In the genomic region with DNA sequence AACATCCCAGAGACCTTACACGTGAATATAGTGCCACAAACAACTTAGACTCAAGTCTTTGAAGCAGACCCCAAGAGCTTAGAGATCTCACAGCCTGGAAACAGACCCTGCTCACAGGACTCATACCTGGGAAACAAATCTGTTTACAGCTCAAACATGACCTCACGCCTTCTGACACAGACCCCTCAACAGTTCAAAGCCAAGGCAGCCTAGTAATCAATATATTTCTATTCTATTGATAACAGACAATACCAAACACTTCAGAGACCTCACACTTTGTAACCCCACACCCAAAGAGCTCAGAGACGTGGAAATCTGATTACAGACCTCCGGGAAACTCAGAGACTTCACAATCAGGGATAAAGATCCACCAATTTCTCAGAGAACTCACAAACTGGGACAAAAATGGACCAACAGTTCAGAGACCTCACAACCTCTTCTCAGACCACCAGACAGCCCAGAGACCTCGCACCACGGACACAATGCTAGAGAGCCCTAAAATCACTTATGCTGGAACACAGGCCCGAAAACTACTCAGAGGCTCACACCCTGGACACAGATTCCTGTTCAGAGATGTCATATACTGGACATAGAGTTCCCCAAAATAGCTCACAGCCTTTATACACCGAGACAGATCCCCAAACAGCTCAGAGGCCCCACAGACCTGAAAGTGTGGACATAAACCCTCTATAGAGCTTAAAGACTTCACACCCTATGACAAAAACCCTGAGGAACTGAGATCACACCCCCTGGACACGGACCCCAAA, we compare ENCODE assay signal across 1 cellular context.
TF ChIP-seq lines count a peak whose summit lies in the region.

No MANE protein-coding gene starts in this region.

TF ChIP-seq in SK-N-SH treated with all-trans-retinoic acid at 6 μM for 48 hours, 23 proteins besides CTCF, POLR2A, EP300 and RAD21:
- TF ChIP-seq PATZ1 (CRISPR knock-in tag; IDR thresholded peaks at IDR 0.05; ENCODE audit: borderline replicate concordance) (no peak), TSHZ2 (CRISPR knock-in tag; IDR thresholded peaks at IDR 0.05) (no peak), BACH2 (CRISPR knock-in tag; IDR thresholded peaks at IDR 0.05; ENCODE audit: borderline replicate concordance) (no peak), ZFP3 (CRISPR knock-in tag; IDR thresholded peaks at IDR 0.05) (no peak), ZNF70 (CRISPR knock-in tag; IDR thresholded peaks at IDR 0.05) (no peak), GLIS3 (CRISPR knock-in tag; IDR thresholded peaks at IDR 0.05) (no peak), RARB (CRISPR knock-in tag; IDR thresholded peaks at IDR 0.05) (no peak), PPARA (CRISPR knock-in tag; IDR thresholded peaks at IDR 0.05; ENCODE audit: borderline replicate concordance) (no peak), ZFP30 (CRISPR knock-in tag; IDR thresholded peaks at IDR 0.05) (no peak), ESRRG (CRISPR knock-in tag; IDR thresholded peaks at IDR 0.05) (no peak)
- TF ChIP-seq, protein P1, sequence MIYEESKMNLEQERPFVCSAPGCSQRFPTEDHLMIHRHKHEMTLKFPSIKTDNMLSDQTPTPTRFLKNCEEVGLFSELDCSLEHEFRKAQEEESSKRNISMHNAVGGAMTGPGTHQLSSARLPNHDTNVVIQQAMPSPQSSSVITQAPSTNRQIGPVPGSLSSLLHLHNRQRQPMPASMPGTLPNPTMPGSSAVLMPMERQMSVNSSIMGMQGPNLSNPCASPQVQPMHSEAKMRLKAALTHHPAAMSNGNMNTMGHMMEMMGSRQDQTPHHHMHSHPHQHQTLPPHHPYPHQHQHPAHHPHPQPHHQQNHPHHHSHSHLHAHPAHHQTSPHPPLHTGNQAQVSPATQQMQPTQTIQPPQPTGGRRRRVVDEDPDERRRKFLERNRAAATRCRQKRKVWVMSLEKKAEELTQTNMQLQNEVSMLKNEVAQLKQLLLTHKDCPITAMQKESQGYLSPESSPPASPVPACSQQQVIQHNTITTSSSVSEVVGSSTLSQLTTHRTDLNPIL (CRISPR knock-in tag; IDR thresholded peaks at IDR 0.05; ENCODE audit: low read depth): no peak
- TF ChIP-seq, protein P2, sequence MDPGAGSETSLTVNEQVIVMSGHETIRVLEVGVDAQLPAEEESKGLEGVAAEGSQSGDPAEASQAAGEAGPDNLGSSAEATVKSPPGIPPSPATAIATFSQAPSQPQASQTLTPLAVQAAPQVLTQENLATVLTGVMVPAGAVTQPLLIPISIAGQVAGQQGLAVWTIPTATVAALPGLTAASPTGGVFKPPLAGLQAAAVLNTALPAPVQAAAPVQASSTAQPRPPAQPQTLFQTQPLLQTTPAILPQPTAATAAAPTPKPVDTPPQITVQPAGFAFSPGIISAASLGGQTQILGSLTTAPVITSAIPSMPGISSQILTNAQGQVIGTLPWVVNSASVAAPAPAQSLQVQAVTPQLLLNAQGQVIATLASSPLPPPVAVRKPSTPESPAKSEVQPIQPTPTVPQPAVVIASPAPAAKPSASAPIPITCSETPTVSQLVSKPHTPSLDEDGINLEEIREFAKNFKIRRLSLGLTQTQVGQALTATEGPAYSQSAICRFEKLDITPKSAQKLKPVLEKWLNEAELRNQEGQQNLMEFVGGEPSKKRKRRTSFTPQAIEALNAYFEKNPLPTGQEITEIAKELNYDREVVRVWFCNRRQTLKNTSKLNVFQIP (CRISPR knock-in tag; IDR thresholded peaks at IDR 0.05; ENCODE audit: borderline replicate concordance, low read depth): no peak
